ENCODE assay signal across 10 cellular contexts in genomic region chr14:32468955-32469354, GRCh38.
DNase-seq lines count a peak whose midpoint lies in the region; ATAC-seq and TF ChIP-seq lines count a peak whose summit lies in the region.
"Had no signal": no experiment of that assay in that cellular context is flagged by ENCODE, and none has a peak within 500 bp of the region (broad histone marks: within the 10 kb centered on the region; RNA-seq: fewer than 3 reads in every experiment).

No MANE protein-coding gene starts in this region.

- ATAC-seq in omental fat pad (ENCODE audit: low FRiP score), result peak; percentile 84
- no peak for ATAC-seq in GM19452 (IDR thresholded peaks at IDR 0.05; ENCODE audit: unreplicated experiment)

- POLR2A ChIA-PET in HEK293T (lab: Yijun Ruan, JAX), result no interaction called here

- TF ChIP-seq POLR2A in lower leg skin (IDR thresholded peaks at IDR 0.05), result no peak

- TF ChIP-seq CTCF in fibroblast of mammary gland (conservative IDR thresholded peaks at IDR 0.05; ENCODE audit: control insufficient read depth, insufficient read depth, low read depth, low read length), result no peak
- TF ChIP-seq CTCF in omental fat pad (IDR thresholded peaks at IDR 0.05), result no peak
- TF ChIP-seq CTCF in lower leg skin (IDR thresholded peaks at IDR 0.05), result no peak

- DNase-seq in AG08396 (ENCODE audit: low spot score) (peak; percentile 62), SK-MEL-5 (ENCODE audit: low read depth, low spot score) (peak; percentile 59), fibroblast of mammary gland (ENCODE audit: low read depth) (peak; percentile 82), omental fat pad (ENCODE audit: low spot score) (no peak), HEK293T (ENCODE audit: extremely low spot score) (no peak), NCI-H1092 (lab: John Stamatoyannopoulos, UW) (no peak), lower leg skin (ENCODE audit: low spot score in 2 of 2) (no peak)
- DNase-seq: lower lobe of right lung, upper lobe of left lung had no signal

- intact Hi-C loops in lower leg skin (cut with DNase I; ENCODE audit: low total_unique reads), result no loop called here

- WGBS in lower leg skin, 2 donors, result 3 to 5% methylated on average over 2 of the region's 2 CpGs

- CTCF ChIA-PET in HEK293T (lab: Yijun Ruan, JAX), result interaction anchor here (0.6 to 1.8 kb wide), 4 partner anchors 210 to 1105 kb away, joined by 3 to 13 read pairs (median 4); no protein-coding TSS in a partner anchor

- no peak overlapping the region for H3K4me3 ChIP-seq in fibroblast of mammary gland (ENCODE audit: control insufficient read depth, low read depth, low read length)
- no peak overlapping the region for H3K4me3 ChIP-seq in lower leg skin (ENCODE audit: low read depth, poor library complexity, severe bottlenecking)
- H3K4me3 ChIP-seq: lower lobe of right lung, upper lobe of left lung had no signal

- in situ Hi-C loops in SK-MEL-5 (cut with HindIII; ENCODE audit: low pct_unique_long_range_greater_than_20kb, low sequenced_read_pairs), result no loop called here

TF ChIP-seq in HEK293T, 16 proteins besides CTCF, POLR2A, EP300 and RAD21:
- TF ChIP-seq SUZ12 (IDR thresholded peaks at IDR 0.05), result no peak
- TF ChIP-seq SP1 (IDR thresholded peaks at IDR 0.05), result no peak
- TF ChIP-seq, protein P1, sequence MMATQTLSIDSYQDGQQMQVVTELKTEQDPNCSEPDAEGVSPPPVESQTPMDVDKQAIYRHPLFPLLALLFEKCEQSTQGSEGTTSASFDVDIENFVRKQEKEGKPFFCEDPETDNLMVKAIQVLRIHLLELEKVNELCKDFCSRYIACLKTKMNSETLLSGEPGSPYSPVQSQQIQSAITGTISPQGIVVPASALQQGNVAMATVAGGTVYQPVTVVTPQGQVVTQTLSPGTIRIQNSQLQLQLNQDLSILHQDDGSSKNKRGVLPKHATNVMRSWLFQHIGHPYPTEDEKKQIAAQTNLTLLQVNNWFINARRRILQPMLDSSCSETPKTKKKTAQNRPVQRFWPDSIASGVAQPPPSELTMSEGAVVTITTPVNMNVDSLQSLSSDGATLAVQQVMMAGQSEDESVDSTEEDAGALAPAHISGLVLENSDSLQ (IDR thresholded peaks at IDR 0.05), result no peak
- no peak for TF ChIP-seq NFRKB (IDR thresholded peaks at IDR 0.05)
- TF ChIP-seq ELF4 (IDR thresholded peaks at IDR 0.05), result no peak
- no peak for TF ChIP-seq CTBP1 (IDR thresholded peaks at IDR 0.05; ENCODE audit: borderline replicate concordance)

Comparison
In these comparisons a context has a peak if more than half of its experiments do, and no peak if none do; other contexts are left out.
1. DNase-seq: peak in AG08396 (single experiment), SK-MEL-5 (single experiment) and fibroblast of mammary gland (single experiment); none in omental fat pad (single experiment), HEK293T (single experiment), NCI-H1092 (single experiment) and lower leg skin (0 of 2).